9 cellular contexts compared by ENCODE assay signal in the genomic region with DNA sequence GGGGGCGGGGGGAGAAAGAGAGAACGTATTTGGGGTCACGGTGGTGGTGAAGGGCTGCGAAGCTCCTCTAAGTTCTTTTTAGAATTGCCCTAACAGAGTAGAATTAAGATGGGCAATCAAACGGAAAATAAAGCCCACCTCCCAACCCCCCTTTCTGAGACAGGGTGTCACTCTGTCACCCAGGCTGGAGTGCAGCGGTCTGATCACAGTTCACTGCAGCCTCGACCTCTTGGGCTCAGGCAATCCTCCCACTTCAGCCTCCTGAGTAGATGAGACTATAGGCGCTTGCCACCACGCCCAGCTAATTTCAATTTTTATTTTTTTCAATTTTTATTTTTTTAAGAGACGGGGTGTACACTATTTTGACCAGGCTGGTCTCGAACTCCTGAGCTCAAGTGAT. TPM values are rescaled to one million over a fixed set of nuclear protein-coding genes. Genes with fewer than 3 reads are reported as not detected.
DNase-seq lines count a peak whose midpoint lies in the region; ATAC-seq and TF ChIP-seq lines count a peak whose summit lies in the region.
"Had no signal": no experiment of that assay in that cellular context is flagged by ENCODE, and none has a peak within 500 bp of the region (broad histone marks: within the 10 kb centered on the region; RNA-seq: fewer than 3 reads in every experiment).

No MANE protein-coding gene starts in this region.

- intact Hi-C loops in Right ventricle myocardium inferior (cut with DNase I) (loop anchor here (5.0 kb wide), 2 partner anchors 34 to 94 kb away; a partner anchor contains a TSS), uterus (cut with DNase I; ENCODE audit: low total_unique reads) (no loop called here), OCI-LY7 (cut with micrococcal nuclease; ENCODE audit: unreplicated experiment) (no loop called here)

- H3K27me3 Mint-ChIP-seq in nephron (ENCODE audit: low read depth), result peaks cover 60% of the 10 kb centered on the region

- H3K27ac Mint-ChIP-seq in nephron, result peak overlapping the region in 2 of 3 experiments; percentile 98

- H3K36me3 ChIP-seq in cardiac muscle cell, result no peaks in the 10 kb centered on the region
- H3K36me3 ChIP-seq in uterus, result no peaks in the 10 kb centered on the region
- H3K36me3 ChIP-seq in OCI-LY7 (ENCODE audit: insufficient read depth, low read length), result no peaks in the 10 kb centered on the region

- H3K9me3 ChIP-seq in cardiac muscle cell (ENCODE audit: low read depth) (no peaks in the 10 kb centered on the region), uterus (no peaks in the 10 kb centered on the region), OCI-LY7 (ENCODE audit: low read length) (no peaks in the 10 kb centered on the region)

- BruUV-seq in OCI-LY7 (replicated peaks; lab: Mats Ljungman, UMichigan), result no TSS peak

- H3K27me3 ChIP-seq in cardiac muscle cell, result peaks cover 20% of the 10 kb centered on the region
- H3K27me3 ChIP-seq in uterus, result no peaks in the 10 kb centered on the region

- ATAC-seq in Right ventricle myocardium inferior, result no peak

- peak overlapping the region; percentile 40 for H3K27ac ChIP-seq in cardiac muscle cell
- H3K27ac ChIP-seq in uterus, result peak overlapping the region; percentile 98 to 99
- no peak overlapping the region for H3K27ac ChIP-seq in OCI-LY7 (ENCODE audit: low read depth, low read length, poor library complexity, severe bottlenecking)

- TF ChIP-seq CTCF in cardiac muscle cell (IDR thresholded peaks at IDR 0.05; ENCODE audit: low read depth, low read length) (no peak), epithelial cell of esophagus (IDR thresholded peaks at IDR 0.05; ENCODE audit: insufficient read depth, low read depth, low read length, missing control alignments) (no peak), nephron (IDR thresholded peaks at IDR 0.05; ENCODE audit: unreplicated experiment in 3 of 3) (no peak), uterus (IDR thresholded peaks at IDR 0.05) (no peak), OCI-LY7 (conservative IDR thresholded peaks at IDR 0.05; ENCODE audit: low read length) (no peak)

- no peak for TF ChIP-seq POLR2A in uterus (IDR thresholded peaks at IDR 0.05)

- no peaks in the 10 kb centered on the region for H3K79me2 ChIP-seq in OCI-LY7 (ENCODE audit: insufficient read depth, low read depth, low read length)

- no peaks in the 10 kb centered on the region for H3K36me3 Mint-ChIP-seq in nephron (ENCODE audit: low read depth)

- no peak overlapping the region for H2AFZ ChIP-seq in OCI-LY7 (ENCODE audit: low read length)

- peaks cover 42% of the 10 kb centered on the region for H3K4me1 Mint-ChIP-seq in nephron

- H3K4me3 ChIP-seq in cardiac muscle cell, result peak overlapping the region; percentile 52
- peak overlapping the region; percentile 73 for H3K4me3 ChIP-seq in epithelial cell of esophagus (ENCODE audit: low read length)
- peak overlapping the region in 1 of 2 donors; percentile 23 for H3K4me3 ChIP-seq in uterus
- no peak overlapping the region for H3K4me3 ChIP-seq in OCI-LY7 (ENCODE audit: low read depth, low read length, poor library complexity, severe bottlenecking)

- H4K20me1 ChIP-seq in OCI-LY7 (ENCODE audit: insufficient read depth, low read length), result no peaks in the 10 kb centered on the region

- H3K4me2 ChIP-seq in OCI-LY7 (ENCODE audit: low read length), result no peak overlapping the region

- H3K9me2 ChIP-seq in OCI-LY7 (ENCODE audit: insufficient read depth, low read length), result no peaks in the 10 kb centered on the region

- H3K9me3 Mint-ChIP-seq in nephron, result no peaks in the 10 kb centered on the region

- DNase-seq in cardiac muscle cell (ENCODE audit: low read depth in 1 of 2, low spot score in 1 of 2), result no peak
- DNase-seq in Right ventricle myocardium inferior (ENCODE audit: missing footprints), result no peak
- no peak for DNase-seq in epithelial cell of esophagus (ENCODE audit: low read depth)
- DNase-seq in uterus, result no peak
- no peak for DNase-seq in activated CD4-positive, alpha-beta T cell treated with anti-CD3 and anti-CD28 coated beads, Interleukin-2, amount 50 U/mL, for 1 hour
- DNase-seq in OCI-LY7 (ENCODE audit: low spot score), result no peak
- no peak for DNase-seq in AML-193 (lab: John Stamatoyannopoulos, UW)
- DNase-seq: NCI-H146 had no signal

- POLR2A ChIA-PET in OCI-LY7 (lab: Charles Lee), result no interaction called here

- peak overlapping the region; percentile 84 to 99 (median 95) for H3K4me3 Mint-ChIP-seq in nephron

- H3K4me1 ChIP-seq in cardiac muscle cell (ENCODE audit: low read depth) (peaks cover 25% of the 10 kb centered on the region), uterus (no peaks in the 10 kb centered on the region), OCI-LY7 (ENCODE audit: insufficient read depth, low read length, poor library complexity, severe bottlenecking) (no peaks in the 10 kb centered on the region)

- CTCF ChIA-PET in OCI-LY7 (lab: Charles Lee; ENCODE audit: unreplicated experiment), result no interaction called here

RNA-seq across cellular contexts. Expression of a gene that starts 0.7 kb away (rescaled TPM):
- total RNA-seq in cardiac muscle cell (47.7 and 72.3 TPM in 2 replicates), Right ventricle myocardium inferior (240 TPM), uterus (100 to 1,000 TPM; 204 to 520 (median 372) TPM), OCI-LY7 (2022) (0.08 TPM in 1 of 2 replicates, not detected in the other)
- polyA plus RNA-seq in cardiac muscle cell, result 40.0 and 61.3 TPM in 2 replicates
- total RNA-seq in OCI-LY7 (2014; rRNA removed; shearing (Covaris generic)), result not detected in 2 replicates

RNA-seq across cellular contexts. Expression of a gene that starts 34.9 kb away (rescaled TPM):
- total RNA-seq in cardiac muscle cell (38.2 and 50.8 TPM in 2 replicates), Right ventricle myocardium inferior (31.1 TPM), uterus (100 to 1,000 TPM in 1 of 4 donors, 10 to 100 TPM in 3; 29.5 to 111 (median 64.5) TPM), OCI-LY7 (2022) (33.4 and 46.9 TPM in 2 replicates)
- polyA plus RNA-seq in cardiac muscle cell, result 43.0 and 44.6 TPM in 2 replicates
- 19.8 and 27.2 TPM in 2 replicates for total RNA-seq in OCI-LY7 (2014; rRNA removed; shearing (Covaris generic))

RNA-seq across cellular contexts. Expression of a gene that starts 35.5 kb away (rescaled TPM):
- total RNA-seq in cardiac muscle cell (82.1 and 87.8 TPM in 2 replicates), Right ventricle myocardium inferior (183 TPM), uterus (100 to 1,000 TPM; 115 to 298 (median 171) TPM), OCI-LY7 (2022) (28.7 and 37.2 TPM in 2 replicates)
- polyA plus RNA-seq in cardiac muscle cell, result 82.7 and 102 TPM in 2 replicates
- total RNA-seq in OCI-LY7 (2014; rRNA removed; shearing (Covaris generic)), result 11.4 and 14.8 TPM in 2 replicates

Comparison
In these comparisons a context has a peak if more than half of its experiments do, and no peak if none do; other contexts are left out.
1. RNA of a gene that starts 0.7 kb away (total RNA-seq): 204 to 520 TPM in uterus, 240 TPM in Right ventricle myocardium inferior (single experiment) and 47.7 to 72.3 TPM in cardiac muscle cell; 0.08 TPM in OCI-LY7; every median in the first group is over 10 times any median in the second.